17 cellular contexts compared by ENCODE assay signal in genomic region chr6:142055219-142055618, GRCh38.
DNase-seq lines count a peak whose midpoint lies in the region; ATAC-seq and TF ChIP-seq lines count a peak whose summit lies in the region.
"Had no signal": no experiment of that assay in that cellular context is flagged by ENCODE, and none has a peak within 500 bp of the region (broad histone marks: within the 10 kb centered on the region; RNA-seq: fewer than 3 reads in every experiment).

No MANE protein-coding gene starts in this region.

- H3K36me3 ChIP-seq in vagina (no peaks in the 10 kb centered on the region), MM.1S (replicated peaks; ENCODE audit: insufficient read depth, low read length) (no peaks in the 10 kb centered on the region)
- H3K36me3 ChIP-seq: SJSA1 had no signal

- no peaks in the 10 kb centered on the region for H3K79me2 ChIP-seq in MM.1S (ENCODE audit: low read length)

- no peak for TF ChIP-seq POLR2A in vagina (IDR thresholded peaks at IDR 0.05)

- DNase-seq in vagina (ENCODE audit: extremely low spot score in 2 of 2), result no peak
- DNase-seq in naive thymus-derived CD8-positive, alpha-beta T cell, result no peak
- DNase-seq in SK-N-DZ (ENCODE audit: low spot score), result no peak
- no peak for DNase-seq in MM.1S
- DNase-seq: activated CD4-positive, alpha-beta memory T cell treated with anti-CD3 and anti-CD28 coated beads, Interleukin-2, amount 10 ng/mL, durations not matched to agents 7 days and 5 days; activated naive CD4-positive, alpha-beta T cell treated with anti-CD3 and anti-CD28 coated beads for 36 hours; C1 segment of cervical spinal cord; DND-41; effector CD4-positive, alpha-beta T cell; GOT3; occipital lobe had no signal

- no peak overlapping the region for H3K4me2 ChIP-seq in MM.1S (ENCODE audit: low read depth, low read length)

- H3K9me3 ChIP-seq in vagina, result no peaks in the 10 kb centered on the region
- H3K9me3 ChIP-seq in MM.1S (replicated peaks; ENCODE audit: insufficient read depth, low read length), result no peaks in the 10 kb centered on the region

- H3K9me2 ChIP-seq in MM.1S (replicated peaks; ENCODE audit: insufficient read depth, low read length), result no peaks in the 10 kb centered on the region

- POLR2A ChIA-PET in naive thymus-derived CD8-positive, alpha-beta T cell (lab: Charles Lee), result no interaction called here

- no peaks in the 10 kb centered on the region for H4K20me1 ChIP-seq in MM.1S (ENCODE audit: insufficient read depth, low read length)

- ATAC-seq in GM18870 (IDR thresholded peaks at IDR 0.05; ENCODE audit: unreplicated experiment), result peak; percentile 98
- peak; percentile 85 for ATAC-seq in GM21447 (IDR thresholded peaks at IDR 0.05; ENCODE audit: unreplicated experiment)
- ATAC-seq in HG02943 (IDR thresholded peaks at IDR 0.05; ENCODE audit: low read depth, unreplicated experiment), result peak; percentile 88
- peak; percentile 96 for ATAC-seq in HG03460 (IDR thresholded peaks at IDR 0.05; ENCODE audit: unreplicated experiment)
- no peak for ATAC-seq in naive thymus-derived CD8-positive, alpha-beta T cell

- H3K27ac Mint-ChIP-seq in naive thymus-derived CD8-positive, alpha-beta T cell, result no peak overlapping the region
- H3K27ac Mint-ChIP-seq: activated CD4-positive, alpha-beta memory T cell treated with anti-CD3 and anti-CD28 coated beads, Interleukin-2, amount 10 ng/mL, durations not matched to agents 7 days and 5 days; activated naive CD4-positive, alpha-beta T cell treated with anti-CD3 and anti-CD28 coated beads for 36 hours; brain had no signal

- H3K27ac ChIP-seq in vagina (no peak overlapping the region), MM.1S (ENCODE audit: low read length) (no peak overlapping the region)
- H3K27ac ChIP-seq: SJSA1 had no signal

- H3K9me3 Mint-ChIP-seq in naive thymus-derived CD8-positive, alpha-beta T cell, result peaks cover 11 to 29% (median 21%) of the 10 kb centered on the region in 9 donors

- intact Hi-C loops in vagina (cut with DNase I), result no loop called here

- no peak overlapping the region for H3K9ac ChIP-seq in MM.1S (ENCODE audit: low read length)

- H3K36me3 Mint-ChIP-seq in naive thymus-derived CD8-positive, alpha-beta T cell, result peaks cover 0 to 14% (median 11%) of the 10 kb centered on the region in 3 donors
- H3K36me3 Mint-ChIP-seq: brain had no signal

- no peak overlapping the region for H3K4me3 ChIP-seq in vagina
- no peak overlapping the region for H3K4me3 ChIP-seq in MM.1S (ENCODE audit: low read length)
- H3K4me3 ChIP-seq: SJSA1 had no signal

- no peak overlapping the region for H3K4me3 Mint-ChIP-seq in naive thymus-derived CD8-positive, alpha-beta T cell
- H3K4me3 Mint-ChIP-seq: activated CD4-positive, alpha-beta memory T cell treated with anti-CD3 and anti-CD28 coated beads, Interleukin-2, amount 10 ng/mL, durations not matched to agents 7 days and 5 days; activated naive CD4-positive, alpha-beta T cell treated with anti-CD3 and anti-CD28 coated beads for 36 hours; brain had no signal

- H3K27me3 ChIP-seq in vagina (no peaks in the 10 kb centered on the region), MM.1S (replicated peaks; ENCODE audit: insufficient read depth, low read length) (no peaks in the 10 kb centered on the region)
- H3K27me3 ChIP-seq: SJSA1 had no signal

- peaks cover 0 to 11% (median 2%) of the 10 kb centered on the region in 5 donors for H3K27me3 Mint-ChIP-seq in naive thymus-derived CD8-positive, alpha-beta T cell

- no peaks in the 10 kb centered on the region for H3K4me1 Mint-ChIP-seq in naive thymus-derived CD8-positive, alpha-beta T cell
- H3K4me1 Mint-ChIP-seq: brain had no signal

- H3F3A ChIP-seq in MM.1S (ENCODE audit: insufficient read depth, low read length), result no peaks in the 10 kb centered on the region

- H2AFZ ChIP-seq in MM.1S (ENCODE audit: low read length), result no peak overlapping the region

- H3K4me1 ChIP-seq in vagina (no peaks in the 10 kb centered on the region), MM.1S (ENCODE audit: low read length) (no peaks in the 10 kb centered on the region)
- H3K4me1 ChIP-seq: SJSA1 had no signal

- no peak for TF ChIP-seq CTCF in vagina (IDR thresholded peaks at IDR 0.05)
- TF ChIP-seq CTCF in MM.1S (IDR thresholded peaks at IDR 0.05; ENCODE audit: low read length), result no peak

Comparison
In these comparisons a context has a peak if more than half of its experiments do, and no peak if none do; other contexts are left out.
1. ATAC-seq: peak in GM18870 (single experiment), GM21447 (single experiment), HG02943 (single experiment) and HG03460 (single experiment); none in naive thymus-derived CD8-positive, alpha-beta T cell (0 of 2).